ENCODE assay signal across 8 cellular contexts in the genomic region with DNA sequence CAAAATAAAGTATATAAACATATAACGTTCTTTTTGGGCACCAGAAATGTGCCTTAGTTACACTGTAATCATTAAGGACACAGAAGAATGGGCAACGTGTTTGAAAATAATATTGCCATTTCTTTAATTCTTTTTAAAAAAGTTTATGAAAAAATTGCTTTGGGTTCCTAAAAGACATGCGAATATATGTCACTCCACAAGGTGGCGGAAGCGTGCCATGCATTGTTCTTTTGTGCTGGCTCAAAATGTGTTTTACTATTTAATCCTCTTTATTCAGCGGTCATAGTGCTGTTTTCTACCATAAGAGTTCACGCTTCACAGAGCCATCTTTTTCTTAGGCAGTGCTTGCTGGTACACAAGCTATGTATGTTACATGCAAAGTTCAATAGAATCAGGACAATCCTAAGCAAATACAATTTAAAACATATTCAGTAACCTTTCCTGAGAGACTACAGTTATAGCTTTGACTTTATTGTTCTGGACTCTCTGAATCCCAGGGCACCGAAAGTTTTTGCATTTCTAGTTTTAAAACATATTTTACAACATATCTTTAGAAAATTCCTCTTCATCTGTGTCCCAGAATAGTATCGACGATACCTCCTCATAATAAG.
DNase-seq lines count a peak whose midpoint lies in the region; ATAC-seq, FAIRE-seq and TF ChIP-seq lines count a peak whose summit lies in the region.

No MANE protein-coding gene starts in this region.

- H3K4me1 ChIP-seq in Peyer's patch: no peaks in the 10 kb centered on the region

- TF ChIP-seq POLR2A in Peyer's patch (IDR thresholded peaks at IDR 0.05): no peak

- DNase-seq in Caki2 (ENCODE audit: low read depth): peak; percentile 30
- DNase-seq in HT-29 (ENCODE audit: low spot score): peak; percentile 79
- DNase-seq in Peyer's patch: peak in 2 of 3 donors; percentile 34 to 69
- peak; percentile 4 for DNase-seq in activated T-helper 9 cell treated with anti-CD3 and anti-CD28 coated beads, Interleukin-2, amount 50 U/mL, for 16 hours (ENCODE audit: low read depth)
- DNase-seq in frontal cortex (ENCODE audit: low spot score in 2 of 2): peak in 1 of 2 donors; percentile 53
- peak; percentile 71 for DNase-seq in pons (ENCODE audit: low spot score)
- peak; percentile 38 for DNase-seq in urothelium cell line (ENCODE audit: low spot score)

- H3K27me3 ChIP-seq in Peyer's patch: no peaks in the 10 kb centered on the region

- H3K36me3 ChIP-seq in Peyer's patch: no peaks in the 10 kb centered on the region

- H3K27ac ChIP-seq in Peyer's patch: no peak overlapping the region

- in situ Hi-C loops in Caki2 (cut with HindIII; ENCODE audit: low pct_unique_long_range_greater_than_20kb, low sequenced_read_pairs): no loop called here

- ATAC-seq in GM21360 (IDR thresholded peaks at IDR 0.05; ENCODE audit: unreplicated experiment): peak; percentile 53

- H3K9me3 ChIP-seq in Peyer's patch: no peaks in the 10 kb centered on the region

- peak; percentile 25 to 76 (median 65) for TF ChIP-seq CTCF in Peyer's patch (IDR thresholded peaks at IDR 0.05)

- FAIRE-seq in frontal cortex (lab: Jason Lieb, UNC) (peak; percentile 89), urothelium cell line (lab: Jason Lieb, UNC) (no peak)

- H3K4me3 ChIP-seq in Peyer's patch: no peak overlapping the region
